In genomic region chr17:38585056-38585804, GRCh38 we compare ENCODE assay signal across 9 cellular contexts. TPM values are rescaled to one million over a fixed set of nuclear protein-coding genes. Genes with fewer than 3 reads are reported as not detected.
DNase-seq lines count a peak whose midpoint lies in the region; ATAC-seq, FAIRE-seq and TF ChIP-seq lines count a peak whose summit lies in the region.
"Had no signal": no experiment of that assay in that cellular context is flagged by ENCODE, and none has a peak within 500 bp of the region (broad histone marks: within the 10 kb centered on the region; RNA-seq: fewer than 3 reads in every experiment).

No MANE protein-coding gene starts in this region.

- 23% methylated on average over 12 of the region's 12 CpGs for WGBS in GM12878 (ENCODE audit: insufficient coverage, insufficient replicate concordance, low lambda C conversion rate, missing lambda C conversion rate)
- 44 to 48% (median 46%) methylated on average over 11 to 12 of the region's 12 CpGs for WGBS in ovary, 3 donors

- RAD21 ChIA-PET in GM12878 (lab: Charles Lee; ENCODE audit: unreplicated experiment), result interaction anchor here (0.5 to 11.0 kb wide), 6 partner anchors 19 to 79 kb away, joined by 3 to 130 read pairs (median 4); no protein-coding TSS in a partner anchor

- TF ChIP-seq POLR2A in GM12878 (IDR thresholded peaks at IDR 0.05; ENCODE audit: low read depth, low read length) (no peak), ovary (IDR thresholded peaks at IDR 0.05) (no peak)

- in situ Hi-C loops in GM12878 (cut with MboI), result no loop called here

- no peak for TF ChIP-seq RAD21 in GM12878 (IDR thresholded peaks at IDR 0.05; ENCODE audit: insufficient read depth, low read depth, low read length)

- no peaks in the 10 kb centered on the region for H3K36me3 ChIP-seq in GM12878 (ENCODE audit: control insufficient read depth in 2 of 2, insufficient read depth in 2 of 2, low read length in 1 of 2)
- no peaks in the 10 kb centered on the region for H3K36me3 ChIP-seq in neural progenitor cell
- H3K36me3 ChIP-seq in lower lobe of right lung, result no peaks in the 10 kb centered on the region
- no peaks in the 10 kb centered on the region for H3K36me3 ChIP-seq in ovary

- peak overlapping the region; percentile 15 for H3K4me3 Mint-ChIP-seq in neural progenitor cell

- H3K36me3 Mint-ChIP-seq in neural progenitor cell, result no peaks in the 10 kb centered on the region

- H3K4me1 Mint-ChIP-seq in neural progenitor cell, result peaks cover 62% of the 10 kb centered on the region

- intact Hi-C loops in GM12878 (cut with micrococcal nuclease; ENCODE audit: unreplicated experiment), result loop anchor here (2.0 to 10.0 kb wide), 2 partner anchors 92 to 160 kb away; partner anchors contain the start of gene ARHGAP23
- intact Hi-C loops in lower lobe of right lung (cut with DNase I), result no loop called here
- intact Hi-C loops in ovary (cut with DNase I), result no loop called here

- CTCF ChIA-PET in GM12878 (lab: Yijun Ruan, JAX), result interaction anchor here (0.8 to 11.8 kb wide), 8 partner anchors 13 to 84 kb away, joined by 3 to 187 read pairs (median 7); no protein-coding TSS in a partner anchor

- H2AFZ ChIP-seq in GM12878 (ENCODE audit: control insufficient read depth, low read depth, low read length), result no peak overlapping the region
- H2AFZ ChIP-seq in neural progenitor cell (replicated peaks), result no peak overlapping the region

- no peaks in the 10 kb centered on the region for H3K9me3 ChIP-seq in GM12878 (replicated peaks; ENCODE audit: control insufficient read depth, insufficient read depth, low read length)
- no peaks in the 10 kb centered on the region for H3K9me3 ChIP-seq in neural progenitor cell (ENCODE audit: low read depth)
- H3K9me3 ChIP-seq in lower lobe of right lung, result no peaks in the 10 kb centered on the region
- H3K9me3 ChIP-seq in ovary, result no peaks in the 10 kb centered on the region

- no peaks in the 10 kb centered on the region for H4K20me1 ChIP-seq in GM12878 (ENCODE audit: control insufficient read depth, insufficient read depth)
- peaks cover 89% of the 10 kb centered on the region for H4K20me1 ChIP-seq in neural progenitor cell (ENCODE audit: low read depth)

- POLR2A ChIA-PET in GM12878 (lab: Charles Lee), result no interaction called here

- H3K9me3 Mint-ChIP-seq in neural progenitor cell, result no peaks in the 10 kb centered on the region

- H3K27ac ChIP-seq in GM12878 (ENCODE audit: control insufficient read depth, insufficient read depth) (no peak overlapping the region), neural progenitor cell (no peak overlapping the region), lower lobe of right lung (no peak overlapping the region), ovary (no peak overlapping the region)
- H3K27ac ChIP-seq: SK-N-MC had no signal

- ATAC-seq in GM12878, result peak; percentile 37
- no peak for ATAC-seq in lower lobe of right lung
- no peak for ATAC-seq in HG03097 (IDR thresholded peaks at IDR 0.05; ENCODE audit: low FRiP score, unreplicated experiment)

- peak; percentile 46 for DNase-seq in NCI-H2029 (lab: John Stamatoyannopoulos, UW)
- no peak for DNase-seq in NCI-H2029 treated with DMSO at 0.1 percent for 48 hours (lab: John Stamatoyannopoulos, UW)
- peak; percentile 68 for DNase-seq in NCI-H146 treated with DMSO at 0.1 percent for 48 hours (lab: John Stamatoyannopoulos, UW; ENCODE audit: unreplicated experiment)
- no peak for DNase-seq in GM12878 (ENCODE audit: low read depth, low spot score)
- peak; percentile 61 for DNase-seq in neural progenitor cell (ENCODE audit: low spot score)
- DNase-seq in lower lobe of right lung, result no peak
- no peak for DNase-seq in ovary

- H3K9ac ChIP-seq in GM12878 (ENCODE audit: control insufficient read depth, insufficient read depth, low read length) (no peak overlapping the region), neural progenitor cell (no peak overlapping the region)

- TF ChIP-seq EP300 in GM12878 (IDR thresholded peaks at IDR 0.05; ENCODE audit: borderline replicate concordance in 1 of 2, control insufficient read depth in 1 of 2, low read depth in 2 of 2, low read length in 2 of 2) (no peak), ovary (IDR thresholded peaks at IDR 0.05) (no peak)

- BruUV-seq in GM12878 (replicated peaks; lab: Mats Ljungman, UMichigan), result no TSS peak

- H3K4me1 ChIP-seq in GM12878 (ENCODE audit: control insufficient read depth, insufficient read depth, low read length) (peaks cover 8% of the 10 kb centered on the region), neural progenitor cell (peaks cover 64% of the 10 kb centered on the region), lower lobe of right lung (peaks cover 9% of the 10 kb centered on the region), ovary (ENCODE audit: insufficient read depth) (no peaks in the 10 kb centered on the region)

- H3K4me3 ChIP-seq in GM12878 (no peak overlapping the region), neural progenitor cell (peak overlapping the region; percentile 2), lower lobe of right lung (no peak overlapping the region), ovary (no peak overlapping the region)
- H3K4me3 ChIP-seq: SK-N-MC had no signal

- SMC1A ChIA-PET in GM12878 (lab: Charles Lee; ENCODE audit: uncharacterized antibody, unreplicated experiment), result interaction anchor here (0.8 to 5.3 kb wide), 5 partner anchors 14 to 92 kb away, joined by 3 to 54 read pairs (median 4); no protein-coding TSS in a partner anchor

- H3K4me2 ChIP-seq in GM12878 (ENCODE audit: control insufficient read depth, insufficient read depth) (no peak overlapping the region), neural progenitor cell (peak overlapping the region; percentile 62)

- no peak for FAIRE-seq in GM12878 (lab: Jason Lieb, UNC)

- peaks cover 23% of the 10 kb centered on the region for H3K27me3 Mint-ChIP-seq in neural progenitor cell (ENCODE audit: insufficient read depth, low read depth)

- H3K27ac Mint-ChIP-seq in neural progenitor cell, result no peak overlapping the region

- no peak for TF ChIP-seq CTCF in GM12878 (IDR thresholded peaks at IDR 0.05 in 2 of 3, conservative IDR thresholded peaks at IDR 0.05 in 1 of 3; ENCODE audit: control insufficient read depth in 2 of 3, extremely low read depth in 1 of 3, insufficient read depth in 1 of 3, low read depth in 3 of 3, low read length in 3 of 3)
- no peak for TF ChIP-seq CTCF in neural progenitor cell (IDR thresholded peaks at IDR 0.05)
- no peak for TF ChIP-seq CTCF in lower lobe of right lung (IDR thresholded peaks at IDR 0.05)
- no peak for TF ChIP-seq CTCF in ovary (IDR thresholded peaks at IDR 0.05)

- H3F3A ChIP-seq in neural progenitor cell (ENCODE audit: low read depth), result peaks cover 41% of the 10 kb centered on the region

- H3K27me3 ChIP-seq in GM12878 (replicated peaks in 1 of 2; ENCODE audit: control insufficient read depth in 2 of 2, insufficient read depth in 2 of 2, low read length in 1 of 2) (peaks cover 0 to 3% of the 10 kb centered on the region in 2 experiments; a peak in 3 of 4 replicates), neural progenitor cell (peaks cover 9% of the 10 kb centered on the region), lower lobe of right lung (ENCODE audit: low read depth) (peaks cover 71% of the 10 kb centered on the region), ovary (no peaks in the 10 kb centered on the region)

- H3K79me2 ChIP-seq in GM12878 (ENCODE audit: control insufficient read depth, insufficient read depth, low read length) (no peaks in the 10 kb centered on the region), neural progenitor cell (ENCODE audit: low read depth) (no peaks in the 10 kb centered on the region)

TF ChIP-seq in GM12878, 131 proteins besides CTCF, POLR2A, EP300 and RAD21:
- TF ChIP-seq RB1 (IDR thresholded peaks at IDR 0.05; ENCODE audit: borderline replicate concordance), result no peak
- 0 out of 2 replicates have a peak, but pooled peaks have one; percentile 19 for TF ChIP-seq NR2C1 (IDR thresholded peaks at IDR 0.05)

RNA-seq across cellular contexts. Expression of gene SRCIN1, which starts 20.5 kb away (rescaled TPM):
- 2.3 and 3.6 TPM in 2 replicates for total RNA-seq in GM12878 (2013; cell fraction: nucleolus; rRNA removed)
- total RNA-seq in GM12878 (2014; rRNA removed) (under 0.01 TPM in 1 of 2 replicates, not detected in the other), GM12878 (2014; rRNA removed; fragmentation: Illumina TruSeq; extraction: Trizol) (0.09 and 0.14 TPM in 2 replicates), GM12878 (2021) (0.74 and 0.85 TPM in 2 replicates), neural progenitor cell (ENCODE audit: low replicate concordance) (3.8 and 15.6 TPM in 2 replicates), lower lobe of right lung (6.6 TPM), ovary (1 to 10 TPM in 5 of 7 donors, under 1 TPM in 2; 0.48 to 3.0 (median 1.2) TPM)
- 0.09 TPM for polyA plus RNA-seq in GM12878 (2011; ENCODE audit: low read depth)
- polyA plus RNA-seq in GM12878 (2011; rRNA removed) (0.17 and 0.53 TPM in 2 replicates), GM12878 (2014; fragmentation: Illumina TruSeq; extraction: Trizol) (0.25 TPM in 1 of 2 replicates, not detected in the other), GM12878 (2014; fragmentation: Nextera tagmentation; extraction: Ambion mirVana) (not detected), GM12878 (2014; rRNA removed) (0.20 and 0.74 TPM in 2 replicates), GM12878 (2016; fragmentation: Nextera tagmentation; extraction: Ambion mirVana) (under 1 TPM in 1 of 2 experiments, not detected in 1; 0.19 TPM), ovary (under 1 TPM; 0.18 to 0.57 TPM)
- polyA plus RNA-seq in GM12878 (2011; cell fraction: cytosol; rRNA removed), result 0.55 and 0.74 TPM in 2 replicates
- 5.0 and 6.2 TPM in 2 replicates for polyA plus RNA-seq in GM12878 (2011; cell fraction: nucleus; rRNA removed)
- 0.88 and 1.4 TPM in 2 replicates for polyA plus RNA-seq in GM12878 (2012)
- polyA minus RNA-seq in GM12878 (2011; rRNA and poly(A)+ RNA removed), result 0.37 and 1.5 TPM in 2 replicates
- polyA minus RNA-seq in GM12878 (2011; cell fraction: cytosol; rRNA and poly(A)+ RNA removed), result 1.2 and 1.5 TPM in 2 replicates
- polyA minus RNA-seq in GM12878 (2011; cell fraction: nucleus; rRNA and poly(A)+ RNA removed), result 0.96 and 1.2 TPM in 2 replicates

Comparison
In these comparisons a context has a peak if more than half of its experiments do, and no peak if none do; other contexts are left out.
1. DNase-seq: peak in NCI-H2029 (single experiment), NCI-H146 treated with DMSO at 0.1 percent for 48 hours (single experiment) and neural progenitor cell (single experiment); none in NCI-H2029 treated with DMSO at 0.1 percent for 48 hours (single experiment), GM12878 (single experiment), lower lobe of right lung (single experiment) and ovary (0 of 5).